ENCODE assay signal across 20 cellular contexts in genomic region chr15:84785053-84785452, GRCh38. TPM values are rescaled to one million over a fixed set of nuclear protein-coding genes. Genes with fewer than 3 reads are reported as not detected.
A peak's percentile ranks its signal among the peaks of the same experiment; 100 is the strongest.
DNase-seq lines count a peak whose midpoint lies in the region; ATAC-seq, FAIRE-seq and TF ChIP-seq lines count a peak whose summit lies in the region.
"Had no signal": no experiment of that assay in that cellular context is flagged by ENCODE, and none has a peak within 500 bp of the region (broad histone marks: within the 10 kb centered on the region; RNA-seq: fewer than 3 reads in every experiment).

No MANE protein-coding gene starts in this region.

- DNase-seq in activated T-cell treated with anti-CD3 and anti-CD28 coated beads, Interleukin-2, amount 50 U/mL, for 4 hours: no peak
- no peak for DNase-seq in activated T-cell treated with anti-CD3 and anti-CD28 coated beads, Interleukin-2, amount 50 U/mL, for 48 hours
- DNase-seq in activated naive CD8-positive, alpha-beta T cell treated with anti-CD3 and anti-CD28 coated beads for 36 hours: no peak
- DNase-seq in myocyte (ENCODE audit: low read depth): peak; percentile 20
- no peak for DNase-seq in stimulated activated naive CD8-positive, alpha-beta T cell treated with anti-CD3 and anti-CD28 coated beads, Interleukin-15, amount 100 ng/mL, for 72 hours
- DNase-seq in nucleus accumbens (lab: John Stamatoyannopoulos, UW): no peak
- no peak for DNase-seq in GM12891 (ENCODE audit: insufficient read length, low spot score)
- no peak for DNase-seq in HK-2 (ENCODE audit: unreplicated experiment)
- DNase-seq: ACHN; activated CD4-positive, alpha-beta memory T cell treated with anti-CD3 and anti-CD28 coated beads, Interleukin-2, amount 10 ng/mL, durations not matched to agents 7 days and 5 days; activated effector memory CD4-positive, alpha-beta T cell treated with anti-CD3 and anti-CD28 coated beads, Interleukin-2, amount 50 U/mL, for 16 hours; GF-D8; glutamatergic neuron; H9; NCI-H1105; NCI-H2107; NCI-H524 treated with DMSO at 0.1 percent for 48 hours; OCI-M1; SIG-M5; stimulated activated CD4-positive, alpha-beta T cell treated with anti-CD3 and anti-CD28 coated beads, Interleukin-2, amount 100 ng/mL, for 48 hours had no signal

- no peaks in the 10 kb centered on the region for H3K9me3 Mint-ChIP-seq in activated T-cell treated with anti-CD3 and anti-CD28 coated beads, Interleukin-2, amount 50 U/mL, for 4 hours
- no peaks in the 10 kb centered on the region for H3K9me3 Mint-ChIP-seq in activated naive CD8-positive, alpha-beta T cell treated with anti-CD3 and anti-CD28 coated beads for 36 hours
- H3K9me3 Mint-ChIP-seq in stimulated activated naive CD8-positive, alpha-beta T cell treated with anti-CD3 and anti-CD28 coated beads, Interleukin-15, amount 100 ng/mL, for 72 hours: no peaks in the 10 kb centered on the region
- H3K9me3 Mint-ChIP-seq: activated CD4-positive, alpha-beta memory T cell treated with anti-CD3 and anti-CD28 coated beads, Interleukin-2, amount 10 ng/mL, durations not matched to agents 7 days and 5 days; H9 had no signal

- H3K4me1 Mint-ChIP-seq in activated T-cell treated with anti-CD3 and anti-CD28 coated beads, Interleukin-2, amount 50 U/mL, for 4 hours (ENCODE audit: low read depth): peaks cover 37% of the 10 kb centered on the region
- peaks cover 40% of the 10 kb centered on the region for H3K4me1 Mint-ChIP-seq in activated naive CD8-positive, alpha-beta T cell treated with anti-CD3 and anti-CD28 coated beads for 36 hours
- peaks cover 52% of the 10 kb centered on the region for H3K4me1 Mint-ChIP-seq in stimulated activated naive CD8-positive, alpha-beta T cell treated with anti-CD3 and anti-CD28 coated beads, Interleukin-15, amount 100 ng/mL, for 72 hours

- no peak for TF ChIP-seq POLR2A in GM12891 (IDR thresholded peaks at IDR 0.05; ENCODE audit: low read depth, low read length)

- no peaks in the 10 kb centered on the region for H3K27me3 Mint-ChIP-seq in activated T-cell treated with anti-CD3 and anti-CD28 coated beads, Interleukin-2, amount 50 U/mL, for 4 hours (ENCODE audit: low read depth)
- no peaks in the 10 kb centered on the region for H3K27me3 Mint-ChIP-seq in activated naive CD8-positive, alpha-beta T cell treated with anti-CD3 and anti-CD28 coated beads for 36 hours
- H3K27me3 Mint-ChIP-seq in stimulated activated naive CD8-positive, alpha-beta T cell treated with anti-CD3 and anti-CD28 coated beads, Interleukin-15, amount 100 ng/mL, for 72 hours: no peaks in the 10 kb centered on the region
- H3K27me3 Mint-ChIP-seq: activated CD4-positive, alpha-beta memory T cell treated with anti-CD3 and anti-CD28 coated beads, Interleukin-2, amount 10 ng/mL, durations not matched to agents 7 days and 5 days had no signal

- FAIRE-seq in GM12891 (lab: Jason Lieb, UNC): no peak

- peak; percentile 43 to 54 for ATAC-seq in activated T-cell treated with anti-CD3 and anti-CD28 coated beads, Interleukin-2, amount 50 U/mL, for 4 hours
- peak; percentile 69 for ATAC-seq in stimulated activated naive CD8-positive, alpha-beta T cell treated with anti-CD3 and anti-CD28 coated beads, Interleukin-15, amount 100 ng/mL, for 72 hours

- H3K4me3 Mint-ChIP-seq in activated T-cell treated with anti-CD3 and anti-CD28 coated beads, Interleukin-2, amount 50 U/mL, for 4 hours: no peak overlapping the region
- no peak overlapping the region for H3K4me3 Mint-ChIP-seq in activated naive CD8-positive, alpha-beta T cell treated with anti-CD3 and anti-CD28 coated beads for 36 hours
- H3K4me3 Mint-ChIP-seq in stimulated activated naive CD8-positive, alpha-beta T cell treated with anti-CD3 and anti-CD28 coated beads, Interleukin-15, amount 100 ng/mL, for 72 hours: no peak overlapping the region
- H3K4me3 Mint-ChIP-seq: activated CD4-positive, alpha-beta memory T cell treated with anti-CD3 and anti-CD28 coated beads, Interleukin-2, amount 10 ng/mL, durations not matched to agents 7 days and 5 days; H9 had no signal

- H3K27ac Mint-ChIP-seq in activated naive CD8-positive, alpha-beta T cell treated with anti-CD3 and anti-CD28 coated beads for 36 hours: peak overlapping the region; percentile 38
- H3K27ac Mint-ChIP-seq in stimulated activated naive CD8-positive, alpha-beta T cell treated with anti-CD3 and anti-CD28 coated beads, Interleukin-15, amount 100 ng/mL, for 72 hours: peak overlapping the region in 1 of 2 donors; percentile 82
- H3K27ac Mint-ChIP-seq: activated CD4-positive, alpha-beta memory T cell treated with anti-CD3 and anti-CD28 coated beads, Interleukin-2, amount 10 ng/mL, durations not matched to agents 7 days and 5 days had no signal

- peaks cover 40% of the 10 kb centered on the region for H3K36me3 Mint-ChIP-seq in activated T-cell treated with anti-CD3 and anti-CD28 coated beads, Interleukin-2, amount 50 U/mL, for 4 hours (ENCODE audit: insufficient read depth)
- peaks cover 21% of the 10 kb centered on the region for H3K36me3 Mint-ChIP-seq in activated naive CD8-positive, alpha-beta T cell treated with anti-CD3 and anti-CD28 coated beads for 36 hours

TF ChIP-seq in GM12891, 5 proteins besides CTCF, POLR2A, EP300 and RAD21:
- no peak for TF ChIP-seq PAX5 (IDR thresholded peaks at IDR 0.05; ENCODE audit: insufficient read depth, low read length, severe bottlenecking)
- TF ChIP-seq POU2F2 (IDR thresholded peaks at IDR 0.05; ENCODE audit: low read depth, low read length): no peak

RNA-seq across cellular contexts. Expression of gene ALPK3, which starts 32.1 kb away (rescaled TPM):
- total RNA-seq in activated T-cell treated with anti-CD3 and anti-CD28 coated beads, Interleukin-2, amount 50 U/mL, for 4 hours: under 1 TPM; 0.05 to 0.13 (median 0.11) TPM
- total RNA-seq in activated naive CD8-positive, alpha-beta T cell treated with anti-CD3 and anti-CD28 coated beads for 36 hours: under 1 TPM; 0.04 to 0.06 TPM
- 172 and 190 TPM in 2 replicates for total RNA-seq in myocyte
- 65.6 TPM for polyA plus RNA-seq in myocyte (2012)
- 0.03 TPM for polyA plus RNA-seq in GM12891 (2012; ENCODE audit: low read depth, missing spikeins)

RNA-seq across cellular contexts. Expression of gene ZNF592, which starts 36.7 kb away (rescaled TPM):
- 10 to 100 TPM; 28.7 to 30.6 (median 30.5) TPM for total RNA-seq in activated T-cell treated with anti-CD3 and anti-CD28 coated beads, Interleukin-2, amount 50 U/mL, for 4 hours
- 10 to 100 TPM; 24.5 to 26.5 TPM for total RNA-seq in activated naive CD8-positive, alpha-beta T cell treated with anti-CD3 and anti-CD28 coated beads for 36 hours
- 13.3 and 13.7 TPM in 2 replicates for total RNA-seq in myocyte
- polyA plus RNA-seq in myocyte (2012): 27.1 TPM
- 7.1 TPM for polyA plus RNA-seq in GM12891 (2012; ENCODE audit: low read depth, missing spikeins)

Comparison
In these comparisons a context has a peak if more than half of its experiments do, and no peak if none do; other contexts are left out.
1. RNA of gene ALPK3, which starts 32.1 kb away (total RNA-seq): 172 to 190 TPM in myocyte; 0.05 to 0.13 TPM in activated T-cell treated with anti-CD3 and anti-CD28 coated beads, Interleukin-2, amount 50 U/mL, for 4 hours and 0.04 to 0.06 TPM in activated naive CD8-positive, alpha-beta T cell treated with anti-CD3 and anti-CD28 coated beads for 36 hours; every median in the first group is over 100 times any median in the second.